10 cellular contexts compared by ENCODE assay signal in the genomic region with DNA sequence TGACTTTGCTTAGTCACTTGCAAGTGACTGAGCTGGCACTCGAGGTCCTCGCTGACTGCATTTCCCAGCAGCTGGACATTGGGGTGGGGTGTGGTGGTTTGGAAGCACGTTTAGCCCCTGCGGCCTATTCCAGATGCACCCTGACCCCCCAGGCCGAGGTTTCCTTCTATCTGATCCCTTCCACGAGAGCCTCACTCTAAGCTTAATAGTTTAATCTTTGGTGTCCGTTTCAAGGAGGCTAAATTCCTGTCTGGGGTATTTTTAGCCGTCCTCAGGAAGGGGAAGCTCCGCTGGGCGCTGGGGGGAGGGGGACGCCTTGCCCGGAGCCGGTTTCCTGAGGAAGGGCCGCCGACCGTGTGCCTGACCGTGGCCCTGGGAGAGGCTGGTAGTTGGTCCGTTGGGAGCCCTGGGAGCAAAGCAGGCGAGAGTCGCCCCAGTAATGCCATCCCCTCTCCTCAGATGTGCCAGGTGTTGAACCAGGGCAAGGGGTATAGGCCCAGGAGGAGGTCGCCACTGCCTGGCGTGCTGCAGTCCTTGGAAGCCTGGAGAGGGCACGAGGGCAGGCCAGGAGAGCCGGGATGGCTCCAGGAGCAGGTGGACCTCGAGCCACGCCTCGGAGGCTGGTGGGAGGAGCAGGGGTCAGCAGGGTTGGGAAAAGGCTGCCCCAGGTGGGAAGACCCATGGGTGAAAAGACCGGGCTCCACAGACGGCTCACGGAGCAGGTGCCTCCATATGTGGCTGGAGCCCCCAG. TPM values are rescaled to one million over a fixed set of nuclear protein-coding genes. Genes with fewer than 3 reads are reported as not detected.
DNase-seq lines count a peak whose midpoint lies in the region; ATAC-seq lines count a peak whose summit lies in the region.
"Had no signal": no experiment of that assay in that cellular context is flagged by ENCODE, and none has a peak within 500 bp of the region (broad histone marks: within the 10 kb centered on the region; RNA-seq: fewer than 3 reads in every experiment).

No MANE protein-coding gene starts in this region.

- H3K9me3 Mint-ChIP-seq in activated T-helper 17 cell treated with anti-CD3 and anti-CD28 coated beads, Interleukin-2, amount 50 U/mL, for 72 hours: no peaks in the 10 kb centered on the region

- peaks cover 30 to 31% of the 10 kb centered on the region in 2 donors for H3K4me1 ChIP-seq in neuronal stem cell (ENCODE audit: control insufficient read depth in 2 of 2, insufficient read depth in 1 of 2, low read depth in 1 of 2, low read length in 2 of 2)

- H3K4ac ChIP-seq in neuronal stem cell (ENCODE audit: low read length): no peak overlapping the region

- peak overlapping the region; percentile 56 for H3K23ac ChIP-seq in neuronal stem cell (ENCODE audit: low read depth, low read length, poor library complexity)

- H3K27me3 ChIP-seq in neuronal stem cell (ENCODE audit: control insufficient read depth in 3 of 3, insufficient read depth in 3 of 3, low read depth in 1 of 3, low read length in 3 of 3): no peaks in the 10 kb centered on the region

- peak overlapping the region; percentile 30 for H3K9ac ChIP-seq in neuronal stem cell (ENCODE audit: low read depth, low read length, poor library complexity)

- no peak overlapping the region for H3K4me2 ChIP-seq in neuronal stem cell (ENCODE audit: insufficient read depth, low read length, poor library complexity, severe bottlenecking)

- H3K18ac ChIP-seq in neuronal stem cell (ENCODE audit: low read length): peak overlapping the region; percentile 71

- no peak overlapping the region for H4K91ac ChIP-seq in neuronal stem cell (ENCODE audit: low read depth, low read length, poor library complexity)

- no peak overlapping the region for H2BK5ac ChIP-seq in neuronal stem cell (ENCODE audit: low read length)

- no peaks in the 10 kb centered on the region for H3K9me3 ChIP-seq in neuronal stem cell (replicated peaks in 1 of 2; ENCODE audit: control insufficient read depth in 2 of 2, insufficient read depth in 1 of 2, low read depth in 1 of 2, low read length in 2 of 2)

- peaks cover 9% of the 10 kb centered on the region for H3K36me3 Mint-ChIP-seq in activated T-helper 17 cell treated with anti-CD3 and anti-CD28 coated beads, Interleukin-2, amount 50 U/mL, for 72 hours (ENCODE audit: low read depth)

- H3K4me1 Mint-ChIP-seq in activated T-helper 17 cell treated with anti-CD3 and anti-CD28 coated beads, Interleukin-2, amount 50 U/mL, for 72 hours: peaks cover 14% of the 10 kb centered on the region

- no peak overlapping the region for H2AFZ ChIP-seq in neuronal stem cell (ENCODE audit: low read length)

- peaks cover 17 to 30% of the 10 kb centered on the region in 2 donors for H3K36me3 ChIP-seq in neuronal stem cell (replicated peaks in 1 of 2; ENCODE audit: control insufficient read depth in 2 of 2, insufficient read depth in 2 of 2, low read length in 2 of 2)

- no peaks in the 10 kb centered on the region for H3K27me3 Mint-ChIP-seq in activated T-helper 17 cell treated with anti-CD3 and anti-CD28 coated beads, Interleukin-2, amount 50 U/mL, for 72 hours

- DNase-seq in stimulated activated naive CD4-positive, alpha-beta T cell (lab: John Stamatoyannopoulos, UW): peak in 4 of 6 experiments; percentile 9 to 79 (median 70)
- no peak for DNase-seq in stimulated activated naive CD4-positive, alpha-beta T cell treated with Interleukin-2 at 50 U/mL for 16 hours (lab: John Stamatoyannopoulos, UW)
- DNase-seq in Right ventricle myocardium superior: peak; percentile 88
- DNase-seq in neuronal stem cell (ENCODE audit: low spot score): no peak
- no peak for DNase-seq in activated T-cell treated with anti-CD3 and anti-CD28 coated beads for 4 hours
- no peak for DNase-seq in COR-L47 (lab: John Stamatoyannopoulos, UW)
- DNase-seq: ACHN, NCI-H2081 had no signal

- peaks cover 18% of the 10 kb centered on the region for H3K79me1 ChIP-seq in neuronal stem cell (ENCODE audit: low read depth, low read length)

- H3K4me3 Mint-ChIP-seq in activated T-helper 17 cell treated with anti-CD3 and anti-CD28 coated beads, Interleukin-2, amount 50 U/mL, for 72 hours: no peak overlapping the region

- H3K27ac ChIP-seq in neuronal stem cell (replicated peaks; ENCODE audit: low read length): no peak overlapping the region

- WGBS in neuronal stem cell (ENCODE audit: extremely low coverage in 2 of 2, insufficient read length in 2 of 2, insufficient replicate concordance in 1 of 2), 2 donors: no CpG with 5 or more reads among the region's 30 CpGs

- H2BK120ac ChIP-seq in neuronal stem cell (ENCODE audit: low read depth, low read length): no peak overlapping the region

- no peak overlapping the region for H3K14ac ChIP-seq in neuronal stem cell (ENCODE audit: low read length)

- H2BK15ac ChIP-seq in neuronal stem cell (ENCODE audit: low read length): no peak overlapping the region

- ATAC-seq in Right ventricle myocardium superior (ENCODE audit: poor library complexity): peak; percentile 75
- no peak for ATAC-seq in activated CD4-positive, CD25-positive, alpha-beta regulatory T cell treated with anti-CD3 and anti-CD28 coated beads, Interleukin-2, amount 50 U/mL, for 24 hours
- ATAC-seq in activated T-helper 17 cell treated with anti-CD3 and anti-CD28 coated beads, Interleukin-2, amount 50 U/mL, for 72 hours (replicated peaks): no peak

- intact Hi-C loops in Right ventricle myocardium superior (cut with DNase I): no loop called here

- no peak overlapping the region for H2BK12ac ChIP-seq in neuronal stem cell (ENCODE audit: low read length)

- H3K4me3 ChIP-seq in neuronal stem cell (ENCODE audit: low read length in 2 of 2): no peak overlapping the region

- H2AK5ac ChIP-seq in neuronal stem cell (ENCODE audit: low read depth, low read length): peak overlapping the region; percentile 53

- no peak overlapping the region for H3K27ac Mint-ChIP-seq in activated T-helper 17 cell treated with anti-CD3 and anti-CD28 coated beads, Interleukin-2, amount 50 U/mL, for 72 hours

- H4K8ac ChIP-seq in neuronal stem cell (ENCODE audit: low read depth, low read length): no peak overlapping the region

RNA-seq across cellular contexts. Expression of a gene that starts 37.2 kb away (rescaled TPM):
- 1,067 TPM for total RNA-seq in Right ventricle myocardium superior
- polyA plus RNA-seq in neuronal stem cell (2013, experiment 1 of 2): 111 TPM
- polyA plus RNA-seq in neuronal stem cell (2013, experiment 2 of 2): 110 TPM
- total RNA-seq in activated T-helper 17 cell treated with anti-CD3 and anti-CD28 coated beads, Interleukin-2, amount 50 U/mL, for 72 hours: 10 to 100 TPM; 53.5 to 75.6 TPM

Comparison
In these comparisons a context has a peak if more than half of its experiments do, and no peak if none do; other contexts are left out.
1. DNase-seq: peak in stimulated activated naive CD4-positive, alpha-beta T cell (4 of 6) and Right ventricle myocardium superior (single experiment); none in stimulated activated naive CD4-positive, alpha-beta T cell treated with Interleukin-2 at 50 U/mL for 16 hours (single experiment), neuronal stem cell (single experiment), activated T-cell treated with anti-CD3 and anti-CD28 coated beads for 4 hours (single experiment) and COR-L47 (single experiment).
2. RNA of a gene that starts 37.2 kb away (total RNA-seq): 1,067 TPM in Right ventricle myocardium superior (single experiment); 53.5 to 75.6 TPM in activated T-helper 17 cell treated with anti-CD3 and anti-CD28 coated beads, Interleukin-2, amount 50 U/mL, for 72 hours; every median in the first group is over 10 times any median in the second.